21 cellular contexts compared by ENCODE assay signal in the genomic region with DNA sequence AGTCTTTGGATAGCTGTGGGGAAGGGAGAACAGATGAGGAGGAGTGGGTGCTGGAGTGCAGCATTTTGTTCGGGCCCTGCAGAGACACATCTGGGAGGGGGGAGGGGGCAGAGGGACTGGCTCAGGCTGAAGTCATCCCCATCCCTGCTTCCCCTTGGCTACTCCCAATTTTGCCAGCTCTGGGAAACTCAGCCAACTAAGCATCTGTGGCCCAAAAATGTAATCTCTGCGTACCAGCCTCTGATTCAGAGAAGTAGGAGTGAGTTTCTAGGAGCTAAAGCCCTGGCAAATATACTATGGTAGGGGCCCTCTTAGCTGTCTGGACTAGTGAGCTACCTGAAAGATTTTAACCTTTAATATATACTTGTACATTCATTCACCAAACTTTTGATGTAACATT.
"Had no signal": no experiment of that assay in that cellular context is flagged by ENCODE, and none has a peak within 500 bp of the region (broad histone marks: within the 10 kb centered on the region; RNA-seq: fewer than 3 reads in every experiment).

No MANE protein-coding gene starts in this region.

- H3K9me3 Mint-ChIP-seq: activated CD4-positive, alpha-beta T cell treated with anti-CD3 and anti-CD28 coated beads, Interleukin-2, amount 10 ng/mL, durations not matched to agents 7 days and 5 days; activated naive CD4-positive, alpha-beta T cell treated with anti-CD3 and anti-CD28 coated beads, Interleukin-2, amount 50 U/mL, for 24 hours; activated T-helper 1 cell treated with anti-CD3 and anti-CD28 coated beads, Interleukin-12 subunit alpha, Interleukin-12 subunit beta, Interleukin-2, Interleukin-4 antibody, amounts not matched to agents 30 ng/mL and 10 ng/mL and 1 ng/mL, durations not matched to agents 14 hours and 24 hours and 36 hours had no signal

- H3K27me3 ChIP-seq: gastrocnemius medialis, sigmoid colon, tibial artery had no signal

- H3K4me3 Mint-ChIP-seq: activated CD4-positive, alpha-beta T cell treated with anti-CD3 and anti-CD28 coated beads, Interleukin-2, amount 10 ng/mL, durations not matched to agents 7 days and 5 days; activated CD8-positive, alpha-beta T cell treated with anti-CD3 and anti-CD28 coated beads, Interleukin-2, amount 10 ng/mL, durations not matched to agents 7 days and 5 days; activated naive CD4-positive, alpha-beta T cell treated with anti-CD3 and anti-CD28 coated beads, Interleukin-2, amount 50 U/mL, for 24 hours; activated T-helper 1 cell treated with anti-CD3 and anti-CD28 coated beads, Interleukin-12 subunit alpha, Interleukin-12 subunit beta, Interleukin-2, Interleukin-4 antibody, amounts not matched to agents 30 ng/mL and 10 ng/mL and 1 ng/mL, durations not matched to agents 14 hours and 24 hours and 36 hours; nephron progenitor cell had no signal

- DNase-seq: activated CD4-positive, alpha-beta T cell treated with anti-CD3 and anti-CD28 coated beads, Interleukin-2, amount 10 ng/mL, durations not matched to agents 7 days and 5 days; activated CD8-positive, alpha-beta T cell treated with anti-CD3 and anti-CD28 coated beads, Interleukin-2, amount 10 ng/mL, durations not matched to agents 7 days and 5 days; activated gamma-delta T cell treated with Interleukin-2 at 50 U/mL for 16 hours; aorta; central memory CD4-positive, alpha-beta T cell; dermis blood vessel endothelial cell; effector memory CD4-positive, alpha-beta T cell; gastrocnemius medialis; hippocampal formation; midbrain; nephron progenitor cell; nucleus accumbens; sigmoid colon; stimulated activated CD4-positive, alpha-beta T cell treated with anti-CD3 and anti-CD28 coated beads, Interleukin-4, amount 100 ng/mL, for 1 hour; stimulated activated naive CD4-positive, alpha-beta T cell; tibial artery had no signal

- H3K36me3 ChIP-seq: gastrocnemius medialis, sigmoid colon, tibial artery had no signal

- H3K9me3 ChIP-seq: gastrocnemius medialis, sigmoid colon, tibial artery had no signal

- H3K36me3 Mint-ChIP-seq: activated naive CD4-positive, alpha-beta T cell treated with anti-CD3 and anti-CD28 coated beads, Interleukin-2, amount 50 U/mL, for 24 hours had no signal

- H3K27ac ChIP-seq: gastrocnemius medialis, sigmoid colon, VCaP had no signal

- H3K4me3 ChIP-seq: gastrocnemius medialis, sigmoid colon, tibial artery had no signal

- H3K27ac Mint-ChIP-seq: activated CD4-positive, alpha-beta T cell treated with anti-CD3 and anti-CD28 coated beads, Interleukin-2, amount 10 ng/mL, durations not matched to agents 7 days and 5 days; activated CD8-positive, alpha-beta T cell treated with anti-CD3 and anti-CD28 coated beads, Interleukin-2, amount 10 ng/mL, durations not matched to agents 7 days and 5 days; activated naive CD4-positive, alpha-beta T cell treated with anti-CD3 and anti-CD28 coated beads, Interleukin-2, amount 50 U/mL, for 24 hours; activated T-helper 1 cell treated with anti-CD3 and anti-CD28 coated beads, Interleukin-12 subunit alpha, Interleukin-12 subunit beta, Interleukin-2, Interleukin-4 antibody, amounts not matched to agents 30 ng/mL and 10 ng/mL and 1 ng/mL, durations not matched to agents 14 hours and 24 hours and 36 hours; nephron progenitor cell; progenitor cell of endocrine pancreas had no signal

- ATAC-seq: activated CD4-positive, CD25-positive, alpha-beta regulatory T cell treated with anti-CD3 and anti-CD28 coated beads, Interleukin-2, amount 50 U/mL, for 24 hours; activated CD8-positive, alpha-beta T cell treated with anti-CD3 and anti-CD28 coated beads, Interleukin-2, amount 10 ng/mL, durations not matched to agents 7 days and 5 days; gastrocnemius medialis had no signal

- H3K4me1 Mint-ChIP-seq: activated CD4-positive, alpha-beta T cell treated with anti-CD3 and anti-CD28 coated beads, Interleukin-2, amount 10 ng/mL, durations not matched to agents 7 days and 5 days; activated naive CD4-positive, alpha-beta T cell treated with anti-CD3 and anti-CD28 coated beads, Interleukin-2, amount 50 U/mL, for 24 hours had no signal
